22 cellular contexts compared by ENCODE assay signal in the genomic region with DNA sequence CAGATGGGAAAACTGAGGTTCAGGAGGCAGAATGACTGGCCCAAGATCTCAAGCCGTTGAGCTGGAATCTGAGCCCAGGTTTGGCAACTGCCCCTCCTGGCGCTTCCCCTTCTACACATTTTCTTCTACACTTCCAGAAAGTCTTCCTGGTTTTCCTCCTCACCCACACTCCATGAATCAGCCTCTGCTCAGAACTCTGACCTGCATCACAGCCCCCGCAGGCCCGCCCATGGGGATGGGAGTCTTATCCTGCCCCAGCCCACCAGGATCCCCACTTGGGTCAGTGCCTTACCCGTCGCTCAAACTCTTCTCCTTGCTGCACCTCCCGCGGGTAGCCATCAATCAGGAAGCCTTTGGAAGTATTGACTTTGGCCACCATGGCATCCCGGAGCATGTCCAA. TPM values are rescaled to one million over a fixed set of nuclear protein-coding genes. Genes with fewer than 3 reads are reported as not detected.
A peak's percentile ranks its signal among the peaks of the same experiment; 100 is the strongest.
DNase-seq lines count a peak whose midpoint lies in the region; ATAC-seq and TF ChIP-seq lines count a peak whose summit lies in the region.
"Had no signal": no experiment of that assay in that cellular context is flagged by ENCODE, and none has a peak within 500 bp of the region (broad histone marks: within the 10 kb centered on the region; RNA-seq: fewer than 3 reads in every experiment).

No MANE protein-coding gene starts in this region.

- no peak overlapping the region for H3K4me3 Mint-ChIP-seq in activated naive CD8-positive, alpha-beta T cell treated with anti-CD3 and anti-CD28 coated beads, Interleukin-2, amount 10 ng/mL, durations not matched to agents 7 days and 5 days
- H3K4me3 Mint-ChIP-seq in activated naive CD8-positive, alpha-beta T cell treated with anti-CD3 and anti-CD28 coated beads for 36 hours, result no peak overlapping the region
- H3K4me3 Mint-ChIP-seq in brain (no peak overlapping the region), neural crest cell (no peak overlapping the region)
- H3K4me3 Mint-ChIP-seq: CD8-positive, alpha-beta T cell had no signal

- POLR2A ChIA-PET in activated naive CD8-positive, alpha-beta T cell treated with anti-CD3 and anti-CD28 coated beads, Interleukin-2, amount 10 ng/mL, durations not matched to agents 7 days and 5 days (lab: Charles Lee), result no interaction called here
- POLR2A ChIA-PET in OCI-LY7 (lab: Charles Lee), result no interaction called here

- H3K9me3 Mint-ChIP-seq in activated naive CD8-positive, alpha-beta T cell treated with anti-CD3 and anti-CD28 coated beads, Interleukin-2, amount 10 ng/mL, durations not matched to agents 7 days and 5 days, result no peaks in the 10 kb centered on the region
- no peaks in the 10 kb centered on the region for H3K9me3 Mint-ChIP-seq in activated naive CD8-positive, alpha-beta T cell treated with anti-CD3 and anti-CD28 coated beads for 36 hours
- no peaks in the 10 kb centered on the region for H3K9me3 Mint-ChIP-seq in brain
- H3K9me3 Mint-ChIP-seq in neural crest cell, result no peaks in the 10 kb centered on the region
- H3K9me3 Mint-ChIP-seq: CD8-positive, alpha-beta T cell had no signal

- intact Hi-C loops in OCI-LY7 (cut with micrococcal nuclease; ENCODE audit: unreplicated experiment), result loop anchor here (2.0 to 10.0 kb wide), 4 partner anchors 47 to 367 kb away; no protein-coding TSS in a partner anchor

- no peak for ATAC-seq in activated naive CD8-positive, alpha-beta T cell treated with anti-CD3 and anti-CD28 coated beads, Interleukin-2, amount 10 ng/mL, durations not matched to agents 7 days and 5 days (ENCODE audit: low read depth)
- no peak for ATAC-seq in GM18517 (IDR thresholded peaks at IDR 0.05; ENCODE audit: unreplicated experiment)
- ATAC-seq: CD8-positive, alpha-beta T cell; Panc1 had no signal

- H3K27ac ChIP-seq in OCI-LY7 (ENCODE audit: low read depth, low read length, poor library complexity, severe bottlenecking), result no peak overlapping the region
- H3K27ac ChIP-seq: BLaER1 treated with 17β-estradiol and CSF1 and Interleukin-3, amounts not matched to agents 10 nM and 100 nM had no signal

- no peaks in the 10 kb centered on the region for H4K20me1 ChIP-seq in OCI-LY7 (ENCODE audit: insufficient read depth, low read length)

- no peak overlapping the region for H3K4me3 ChIP-seq in OCI-LY7 (ENCODE audit: low read depth, low read length, poor library complexity, severe bottlenecking)
- H3K4me3 ChIP-seq: BLaER1 treated with 17β-estradiol and CSF1 and Interleukin-3, amounts not matched to agents 10 nM and 100 nM had no signal

- CTCF ChIA-PET in OCI-LY7 (lab: Charles Lee; ENCODE audit: unreplicated experiment), result no interaction called here

- H3K36me3 Mint-ChIP-seq in activated naive CD8-positive, alpha-beta T cell treated with anti-CD3 and anti-CD28 coated beads, Interleukin-2, amount 10 ng/mL, durations not matched to agents 7 days and 5 days, result no peaks in the 10 kb centered on the region
- no peaks in the 10 kb centered on the region for H3K36me3 Mint-ChIP-seq in activated naive CD8-positive, alpha-beta T cell treated with anti-CD3 and anti-CD28 coated beads for 36 hours
- H3K36me3 Mint-ChIP-seq in brain, result peaks cover 15% of the 10 kb centered on the region
- H3K36me3 Mint-ChIP-seq in neural crest cell (ENCODE audit: low read depth), result no peaks in the 10 kb centered on the region
- H3K36me3 Mint-ChIP-seq: CD8-positive, alpha-beta T cell had no signal

- no peaks in the 10 kb centered on the region for H3K9me2 ChIP-seq in OCI-LY7 (ENCODE audit: insufficient read depth, low read length)

- no peak overlapping the region for H3K4me2 ChIP-seq in OCI-LY7 (ENCODE audit: low read length)

- H3K36me3 ChIP-seq in OCI-LY7 (ENCODE audit: insufficient read depth, low read length), result no peaks in the 10 kb centered on the region
- H3K36me3 ChIP-seq: BLaER1 treated with 17β-estradiol and CSF1 and Interleukin-3, amounts not matched to agents 10 nM and 100 nM had no signal

- TF ChIP-seq CTCF in brain (conservative IDR thresholded peaks at IDR 0.05), result no peak
- TF ChIP-seq CTCF in neural crest cell (conservative IDR thresholded peaks at IDR 0.05), result no peak
- no peak for TF ChIP-seq CTCF in OCI-LY7 (conservative IDR thresholded peaks at IDR 0.05; ENCODE audit: low read length)

- no peak overlapping the region for H2AFZ ChIP-seq in OCI-LY7 (ENCODE audit: low read length)

- peak overlapping the region; percentile 52 for H3K27ac Mint-ChIP-seq in activated naive CD8-positive, alpha-beta T cell treated with anti-CD3 and anti-CD28 coated beads, Interleukin-2, amount 10 ng/mL, durations not matched to agents 7 days and 5 days
- H3K27ac Mint-ChIP-seq in activated naive CD8-positive, alpha-beta T cell treated with anti-CD3 and anti-CD28 coated beads for 36 hours, result no peak overlapping the region
- peak overlapping the region in 3 of 5 experiments; percentile 31 to 75 (median 56) for H3K27ac Mint-ChIP-seq in brain
- peak overlapping the region; percentile 35 for H3K27ac Mint-ChIP-seq in neural crest cell (ENCODE audit: unreplicated experiment)
- H3K27ac Mint-ChIP-seq: CD8-positive, alpha-beta T cell had no signal

- H3K79me2 ChIP-seq in OCI-LY7 (ENCODE audit: insufficient read depth, low read depth, low read length), result no peaks in the 10 kb centered on the region

- no peaks in the 10 kb centered on the region for H3K4me1 ChIP-seq in OCI-LY7 (ENCODE audit: insufficient read depth, low read length, poor library complexity, severe bottlenecking)

- H3K4me1 Mint-ChIP-seq in activated naive CD8-positive, alpha-beta T cell treated with anti-CD3 and anti-CD28 coated beads, Interleukin-2, amount 10 ng/mL, durations not matched to agents 7 days and 5 days, result no peaks in the 10 kb centered on the region
- no peaks in the 10 kb centered on the region for H3K4me1 Mint-ChIP-seq in activated naive CD8-positive, alpha-beta T cell treated with anti-CD3 and anti-CD28 coated beads for 36 hours
- peaks cover 38% of the 10 kb centered on the region for H3K4me1 Mint-ChIP-seq in brain
- H3K4me1 Mint-ChIP-seq in neural crest cell, result peaks cover 3% of the 10 kb centered on the region

- H3K27me3 Mint-ChIP-seq in activated naive CD8-positive, alpha-beta T cell treated with anti-CD3 and anti-CD28 coated beads, Interleukin-2, amount 10 ng/mL, durations not matched to agents 7 days and 5 days, result no peaks in the 10 kb centered on the region
- no peaks in the 10 kb centered on the region for H3K27me3 Mint-ChIP-seq in activated naive CD8-positive, alpha-beta T cell treated with anti-CD3 and anti-CD28 coated beads for 36 hours
- H3K27me3 Mint-ChIP-seq in brain (no peaks in the 10 kb centered on the region), neural crest cell (ENCODE audit: low read depth) (no peaks in the 10 kb centered on the region)

- DNase-seq in activated naive CD8-positive, alpha-beta T cell treated with anti-CD3 and anti-CD28 coated beads, Interleukin-2, amount 10 ng/mL, durations not matched to agents 7 days and 5 days, result no peak
- DNase-seq in activated naive CD8-positive, alpha-beta T cell treated with anti-CD3 and anti-CD28 coated beads for 36 hours, result no peak
- DNase-seq in neural crest cell (ENCODE audit: low read depth, low spot score) (no peak), occipital lobe (lab: John Stamatoyannopoulos, UW) (no peak), OCI-LY7 (ENCODE audit: low spot score) (no peak)
- DNase-seq in activated T-cell treated with anti-CD3 and anti-CD28 coated beads, Interleukin-2, amount 50 U/mL, for 1 hour, result no peak
- DNase-seq: 8988T; CD8-positive, alpha-beta T cell; GOT3; HCEC 1CT; KBM-7; MM.1S; NCI-H1048; NCI-H1436; NCI-H1930; NCI-H510A treated with DMSO at 0.1 percent for 48 hours; NCI-H774; NK-92 treated with Interleukin-12 subunit alpha and Interleukin-12 subunit beta, amount 100 ng/mL, for 24 hours had no signal

- BruUV-seq in OCI-LY7 (replicated peaks; lab: Mats Ljungman, UMichigan), result no TSS peak

- no peaks in the 10 kb centered on the region for H3K9me3 ChIP-seq in OCI-LY7 (ENCODE audit: low read length)
- H3K9me3 ChIP-seq: BLaER1 treated with 17β-estradiol and CSF1 and Interleukin-3, amounts not matched to agents 10 nM and 100 nM had no signal

RNA-seq across cellular contexts. Expression of gene AK1, which starts 5.9 kb away (rescaled TPM):
- total RNA-seq in activated naive CD8-positive, alpha-beta T cell treated with anti-CD3 and anti-CD28 coated beads, Interleukin-2, amount 10 ng/mL, durations not matched to agents 7 days and 5 days, result 10 to 100 TPM; 46.8 to 54.6 TPM
- 10 to 100 TPM in 1 of 2 experiments, 1 to 10 TPM in 1; 9.9 to 11.7 TPM for total RNA-seq in activated naive CD8-positive, alpha-beta T cell treated with anti-CD3 and anti-CD28 coated beads for 36 hours
- 245 TPM for polyA plus RNA-seq in brain (ENCODE audit: insufficient read depth, low read depth, low replicate concordance)
- total RNA-seq in neural crest cell (39.6 and 45.5 TPM in 2 replicates), occipital lobe (28.4 TPM), OCI-LY7 (2022) (21.6 and 22.6 TPM in 2 replicates)
- total RNA-seq in OCI-LY7 (2014; rRNA removed; shearing (Covaris generic)), result 10.7 and 19.5 TPM in 2 replicates

RNA-seq across cellular contexts. Expression of gene ENG, which starts 17.1 kb away (rescaled TPM):
- 10 to 100 TPM; 19.7 to 20.1 TPM for total RNA-seq in activated naive CD8-positive, alpha-beta T cell treated with anti-CD3 and anti-CD28 coated beads, Interleukin-2, amount 10 ng/mL, durations not matched to agents 7 days and 5 days
- total RNA-seq in activated naive CD8-positive, alpha-beta T cell treated with anti-CD3 and anti-CD28 coated beads for 36 hours, result 10 to 100 TPM; 17.7 to 18.8 TPM
- 47.3 TPM for polyA plus RNA-seq in brain (ENCODE audit: insufficient read depth, low read depth, low replicate concordance)
- total RNA-seq in neural crest cell (2.6 and 3.3 TPM in 2 replicates), occipital lobe (0.16 TPM), OCI-LY7 (2022) (not detected in 2 replicates)
- not detected in 2 replicates for total RNA-seq in OCI-LY7 (2014; rRNA removed; shearing (Covaris generic))

RNA-seq across cellular contexts. Expression of gene ST6GALNAC6, which starts 27.9 kb away (rescaled TPM):
- 100 to 1,000 TPM; 105 to 112 TPM for total RNA-seq in activated naive CD8-positive, alpha-beta T cell treated with anti-CD3 and anti-CD28 coated beads, Interleukin-2, amount 10 ng/mL, durations not matched to agents 7 days and 5 days
- total RNA-seq in activated naive CD8-positive, alpha-beta T cell treated with anti-CD3 and anti-CD28 coated beads for 36 hours, result 10 to 100 TPM; 44.5 to 45.1 TPM
- 83.6 TPM for polyA plus RNA-seq in brain (ENCODE audit: insufficient read depth, low read depth, low replicate concordance)
- total RNA-seq in neural crest cell (25.4 and 27.4 TPM in 2 replicates), occipital lobe (31.8 TPM), OCI-LY7 (2022) (51.3 and 52.7 TPM in 2 replicates)
- total RNA-seq in OCI-LY7 (2014; rRNA removed; shearing (Covaris generic)), result 38.8 and 43.7 TPM in 2 replicates

RNA-seq across cellular contexts. Expression of gene ST6GALNAC4, which starts 45.3 kb away (rescaled TPM):
- 10 to 100 TPM; 51.1 to 59.5 TPM for total RNA-seq in activated naive CD8-positive, alpha-beta T cell treated with anti-CD3 and anti-CD28 coated beads, Interleukin-2, amount 10 ng/mL, durations not matched to agents 7 days and 5 days
- total RNA-seq in activated naive CD8-positive, alpha-beta T cell treated with anti-CD3 and anti-CD28 coated beads for 36 hours, result 10 to 100 TPM; 45.3 to 51.2 TPM
- 19.2 TPM for polyA plus RNA-seq in brain (ENCODE audit: insufficient read depth, low read depth, low replicate concordance)
- total RNA-seq in neural crest cell, result 12.6 and 14.5 TPM in 2 replicates
- total RNA-seq in occipital lobe, result 10.5 TPM
- 112 and 180 TPM in 2 replicates for total RNA-seq in OCI-LY7 (2014; rRNA removed; shearing (Covaris generic))
- total RNA-seq in OCI-LY7 (2022), result 118 and 125 TPM in 2 replicates

RNA-seq across cellular contexts. Expression of gene PIP5KL1, which starts 59.0 kb away (rescaled TPM):
- 1 to 10 TPM; 1.5 to 1.9 TPM for total RNA-seq in activated naive CD8-positive, alpha-beta T cell treated with anti-CD3 and anti-CD28 coated beads, Interleukin-2, amount 10 ng/mL, durations not matched to agents 7 days and 5 days
- 1 to 10 TPM; 2.3 to 3.2 TPM for total RNA-seq in activated naive CD8-positive, alpha-beta T cell treated with anti-CD3 and anti-CD28 coated beads for 36 hours
- 2.4 TPM for polyA plus RNA-seq in brain (ENCODE audit: insufficient read depth, low read depth, low replicate concordance)
- total RNA-seq in neural crest cell, result 2.6 and 3.4 TPM in 2 replicates
- 1.4 TPM for total RNA-seq in occipital lobe
- total RNA-seq in OCI-LY7 (2014; rRNA removed; shearing (Covaris generic)), result 0.59 and 0.95 TPM in 2 replicates
- total RNA-seq in OCI-LY7 (2022), result 4.4 and 4.6 TPM in 2 replicates
